Comparison of ENCODE assay signal across 22 cellular contexts in the genomic region with DNA sequence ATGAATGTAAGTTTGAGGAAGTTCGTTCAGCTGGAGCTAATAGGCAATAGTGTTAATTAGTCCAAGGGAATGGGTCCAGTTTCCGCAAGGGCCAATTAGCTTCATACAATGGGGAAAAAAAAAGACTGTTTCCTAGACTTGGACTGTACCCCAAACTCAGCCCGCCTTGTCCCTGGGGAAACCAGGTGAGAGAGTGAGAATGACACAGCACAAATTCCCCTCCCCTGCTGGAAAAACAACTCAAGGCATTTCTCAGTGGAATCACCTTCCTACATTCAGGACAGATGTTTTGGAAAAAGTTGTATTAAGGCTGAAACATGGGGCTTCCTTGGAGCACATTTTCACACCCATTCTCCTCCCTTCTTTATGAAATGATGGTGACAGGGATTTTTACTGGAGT.
A peak's percentile ranks its signal among the peaks of the same experiment; 100 is the strongest.
DNase-seq lines count a peak whose midpoint lies in the region; ATAC-seq, FAIRE-seq and TF ChIP-seq lines count a peak whose summit lies in the region.
"Had no signal": no experiment of that assay in that cellular context is flagged by ENCODE, and none has a peak within 500 bp of the region (broad histone marks: within the 10 kb centered on the region; RNA-seq: fewer than 3 reads in every experiment).

No MANE protein-coding gene starts in this region.

- POLR2A ChIA-PET in H1 (lab: Charles Lee; ENCODE audit: partially characterized antibody) = no interaction called here

- H3K27me3 Mint-ChIP-seq in neural progenitor cell (ENCODE audit: insufficient read depth, low read depth) = peaks cover 2% of the 10 kb centered on the region
- H3K27me3 Mint-ChIP-seq in activated naive CD4-positive, alpha-beta T cell treated with anti-CD3 and anti-CD28 coated beads, Interleukin-2, amount 10 ng/mL, durations not matched to agents 7 days and 5 days = peaks cover 10% of the 10 kb centered on the region

- TF ChIP-seq EP300 in Ishikawa (IDR thresholded peaks at IDR 0.05; ENCODE audit: borderline replicate concordance) (0 out of 2 replicates have a peak, but pooled peaks have one; percentile 12), H1 (IDR thresholded peaks at IDR 0.05; ENCODE audit: borderline replicate concordance in 1 of 2, low read depth in 2 of 2, low read length in 2 of 2) (no peak)

- no peak overlapping the region for H3K27ac ChIP-seq in BLaER1
- H3K27ac ChIP-seq in H1 (ENCODE audit: low read depth, low read length) = no peak overlapping the region
- no peak overlapping the region for H3K27ac ChIP-seq in neural progenitor cell
- H3K27ac ChIP-seq: brain microvascular endothelial cell, epithelial cell of prostate, GM23248 had no signal

- no peak overlapping the region for H2BK12ac ChIP-seq in H1 (ENCODE audit: low read depth, low read length)

- H2AK5ac ChIP-seq in H1 (ENCODE audit: low read depth, low read length) = no peak overlapping the region

- no peak overlapping the region for H2BK15ac ChIP-seq in H1 (ENCODE audit: low read length)

- CTCF ChIA-PET in H1 (lab: Charles Lee; ENCODE audit: partially characterized antibody) = interaction anchor here (0.6 to 1.2 kb wide), 4 partner anchors 21 to 1607 kb away, joined by 3 to 4 read pairs (median 4); no protein-coding TSS in a partner anchor
- CTCF ChIA-PET in activated naive CD4-positive, alpha-beta T cell treated with anti-CD3 and anti-CD28 coated beads, Interleukin-2, amount 10 ng/mL, durations not matched to agents 7 days and 5 days (lab: Charles Lee) = no interaction called here

- 0 out of 2 replicates have a peak overlapping the region, but pooled peaks have one; percentile 3 for H2BK5ac ChIP-seq in H1 (ENCODE audit: low read depth, low read length)

- no peaks in the 10 kb centered on the region for H3K36me3 ChIP-seq in BLaER1
- H3K36me3 ChIP-seq in H1 (ENCODE audit: control insufficient read depth in 2 of 4, insufficient read depth in 4 of 4, low read length in 3 of 4) = no peaks in the 10 kb centered on the region
- H3K36me3 ChIP-seq in neural progenitor cell = no peaks in the 10 kb centered on the region
- H3K36me3 ChIP-seq: brain microvascular endothelial cell had no signal

- H3K9me3 Mint-ChIP-seq in neural progenitor cell = no peaks in the 10 kb centered on the region
- H3K9me3 Mint-ChIP-seq in activated naive CD4-positive, alpha-beta T cell treated with anti-CD3 and anti-CD28 coated beads, Interleukin-2, amount 10 ng/mL, durations not matched to agents 7 days and 5 days = no peaks in the 10 kb centered on the region
- H3K9me3 Mint-ChIP-seq: activated T-helper 17 cell treated with anti-CD3 and anti-CD28 coated beads, Interleukin-2, amount 50 U/mL, for 72 hours; CD4-positive, CD25-positive, alpha-beta regulatory T cell; naive thymus-derived CD4-positive, alpha-beta T cell had no signal

- H3K4me1 ChIP-seq in BLaER1 = peaks cover 59% of the 10 kb centered on the region
- peaks cover 0 to 14% (median 12%) of the 10 kb centered on the region in 4 experiments; a peak in 4 of 7 replicates for H3K4me1 ChIP-seq in H1 (replicated peaks in 1 of 4; ENCODE audit: control insufficient read depth in 3 of 4, insufficient read depth in 4 of 4, low read length in 3 of 4)
- peaks cover 12% of the 10 kb centered on the region for H3K4me1 ChIP-seq in neural progenitor cell

- no peak overlapping the region for H4K5ac ChIP-seq in H1 (ENCODE audit: insufficient read length, low read depth, low read length)

- H3K9ac ChIP-seq in BLaER1 (no peak overlapping the region), H1 (replicated peaks in 1 of 4; ENCODE audit: extremely low read depth in 1 of 4, low read depth in 3 of 4, low read length in 3 of 4) (no peak overlapping the region), neural progenitor cell (no peak overlapping the region)
- H3K9ac ChIP-seq: GM23248 had no signal

- no peak for ATAC-seq in GM21737 (IDR thresholded peaks at IDR 0.05; ENCODE audit: unreplicated experiment)
- ATAC-seq: activated CD4-positive, alpha-beta T cell treated with anti-CD3 and anti-CD28 coated beads for 36 hours; activated T-helper 17 cell treated with anti-CD3 and anti-CD28 coated beads, Interleukin-2, amount 50 U/mL, for 72 hours; naive thymus-derived CD4-positive, alpha-beta T cell had no signal

- peak overlapping the region; percentile 76 for H3K4me2 ChIP-seq in BLaER1
- H3K4me2 ChIP-seq in H1 (ENCODE audit: insufficient read depth in 1 of 2, low read depth in 2 of 2, low read length in 2 of 2) = peak overlapping the region in 1 of 2 experiments; percentile 14; a peak in 1 of 4 replicates
- no peak overlapping the region for H3K4me2 ChIP-seq in neural progenitor cell

- H2BK20ac ChIP-seq in H1 (ENCODE audit: low read length) = 0 out of 2 replicates have a peak overlapping the region, but pooled peaks have one; percentile 11

- FAIRE-seq in H1 (lab: Jason Lieb, UNC) = no peak

- H4K8ac ChIP-seq in H1 (ENCODE audit: extremely low read depth, insufficient read depth, low read length) = no peak overlapping the region

- H4K20me1 ChIP-seq in BLaER1 (no peaks in the 10 kb centered on the region), H1 (replicated peaks in 1 of 2; ENCODE audit: control insufficient read depth in 1 of 2, insufficient read depth in 2 of 2, low read length in 2 of 2) (no peaks in the 10 kb centered on the region), neural progenitor cell (ENCODE audit: low read depth) (no peaks in the 10 kb centered on the region)

- no peak overlapping the region for H3K56ac ChIP-seq in H1 (replicated peaks; ENCODE audit: insufficient read length, low read depth, low read length)

- H3K4me3 ChIP-seq in BLaER1 = no peak overlapping the region
- H3K4me3 ChIP-seq in H1 (ENCODE audit: extremely low read depth in 1 of 4, insufficient read depth in 2 of 4, low read depth in 3 of 4, low read length in 4 of 4) = no peak overlapping the region
- H3K4me3 ChIP-seq in neural progenitor cell = no peak overlapping the region
- H3K4me3 ChIP-seq: GM23248 had no signal

- H3K27me3 ChIP-seq in BLaER1 = no peaks in the 10 kb centered on the region
- H3K27me3 ChIP-seq in H1 (replicated peaks in 1 of 4; ENCODE audit: control insufficient read depth in 3 of 4, extremely low read depth in 1 of 4, insufficient read depth in 3 of 4, low read length in 3 of 4) = no peaks in the 10 kb centered on the region
- H3K27me3 ChIP-seq in neural progenitor cell = no peaks in the 10 kb centered on the region

- TF ChIP-seq RAD21 in Ishikawa (IDR thresholded peaks at IDR 0.05; ENCODE audit: low read depth) (no peak), H1 (IDR thresholded peaks at IDR 0.05 in 1 of 2, conservative IDR thresholded peaks at IDR 0.05 in 1 of 2; ENCODE audit: low read depth in 2 of 2, low read length in 2 of 2) (no peak)

- TF ChIP-seq POLR2A in H1 (IDR thresholded peaks at IDR 0.05; ENCODE audit: control extremely low read depth in 1 of 2, low read depth in 2 of 2, low read length in 2 of 2) = no peak

- H3K23ac ChIP-seq in H1 (ENCODE audit: insufficient read length) = no peak overlapping the region

- peak overlapping the region; percentile 92 for H2AFZ ChIP-seq in H1 (ENCODE audit: low read length)
- peak overlapping the region; percentile 45 for H2AFZ ChIP-seq in neural progenitor cell (replicated peaks)
- H2AFZ ChIP-seq: GM23248 had no signal

- peaks cover 34% of the 10 kb centered on the region for H3K4me1 Mint-ChIP-seq in neural progenitor cell
- H3K4me1 Mint-ChIP-seq in activated naive CD4-positive, alpha-beta T cell treated with anti-CD3 and anti-CD28 coated beads, Interleukin-2, amount 10 ng/mL, durations not matched to agents 7 days and 5 days = peaks cover 39% of the 10 kb centered on the region

- no peaks in the 10 kb centered on the region for H3K79me1 ChIP-seq in H1 (ENCODE audit: low read depth, low read length)

- H4K91ac ChIP-seq in H1 (replicated peaks; ENCODE audit: insufficient read length, low read length) = no peak overlapping the region

- WGBS in H1 (ENCODE audit: extremely low coverage in 1 of 2, insufficient coverage in 1 of 2, insufficient read length in 1 of 2, insufficient replicate concordance in 2 of 2, low coverage in 1 of 2, low lambda C conversion rate in 2 of 2, missing lambda C conversion rate in 1 of 2), 2 experiments = 80% methylated on average over 3 of the region's 3 CpGs; no CpG with 5 or more reads in 1 of the 2 experiments

- 0 out of 2 replicates have a peak overlapping the region, but pooled peaks have one; percentile 17 for H3K18ac ChIP-seq in H1 (ENCODE audit: extremely low read depth, low read length)

- H3K9me3 ChIP-seq in BLaER1 (peaks cover 7% of the 10 kb centered on the region), H1 (ENCODE audit: insufficient read depth in 2 of 2, low read depth in 1 of 2, low read length in 1 of 2) (no peaks in the 10 kb centered on the region), neural progenitor cell (ENCODE audit: low read depth) (no peaks in the 10 kb centered on the region)

- H2BK120ac ChIP-seq in H1 (replicated peaks; ENCODE audit: low read depth, low read length) = peak overlapping the region; percentile 29

- no peaks in the 10 kb centered on the region for H3K36me3 Mint-ChIP-seq in neural progenitor cell
- H3K36me3 Mint-ChIP-seq in activated naive CD4-positive, alpha-beta T cell treated with anti-CD3 and anti-CD28 coated beads, Interleukin-2, amount 10 ng/mL, durations not matched to agents 7 days and 5 days = peaks cover 4% of the 10 kb centered on the region
- H3K36me3 Mint-ChIP-seq: CD4-positive, CD25-positive, alpha-beta regulatory T cell had no signal

- TF ChIP-seq CTCF in H1 (IDR thresholded peaks at IDR 0.05; ENCODE audit: control extremely low read depth in 1 of 3, insufficient read depth in 1 of 3, low read depth in 1 of 3, low read length in 3 of 3) (no peak), neural progenitor cell (IDR thresholded peaks at IDR 0.05) (no peak)

- DNase-seq in H1 (ENCODE audit: low read depth in 1 of 2, low spot score in 2 of 2) (no peak), neural progenitor cell (ENCODE audit: low spot score) (no peak)
- no peak for DNase-seq in activated naive CD4-positive, alpha-beta T cell treated with anti-CD3 and anti-CD28 coated beads, Interleukin-2, amount 10 ng/mL, durations not matched to agents 7 days and 5 days
- no peak for DNase-seq in effector CD8-positive, alpha-beta T cell (lab: John Stamatoyannopoulos, UW)
- no peak for DNase-seq in activated naive CD4-positive, alpha-beta T cell (lab: John Stamatoyannopoulos, UW)
- DNase-seq: activated CD4-positive, alpha-beta T cell treated with anti-CD3 and anti-CD28 coated beads for 36 hours; brain microvascular endothelial cell; CD4-positive, CD25-positive, alpha-beta regulatory T cell; foreskin melanocyte; GDM1; GM23248; Kasumi-1; mesenchymal stem cell; naive thymus-derived CD4-positive, alpha-beta T cell; NCI-H1105 treated with DMSO at 0.1 percent for 48 hours; NCI-H510A treated with DMSO at 0.1 percent for 48 hours; SW 1271 had no signal

- no peaks in the 10 kb centered on the region for H3F3A ChIP-seq in neural progenitor cell (ENCODE audit: low read depth)

- peak overlapping the region; percentile 3 for H3K14ac ChIP-seq in H1 (ENCODE audit: insufficient read length)

- no peaks in the 10 kb centered on the region for H3K79me2 ChIP-seq in H1 (ENCODE audit: control insufficient read depth in 1 of 2, insufficient read depth in 2 of 2, low read length in 2 of 2)
- H3K79me2 ChIP-seq in neural progenitor cell (ENCODE audit: low read depth) = no peaks in the 10 kb centered on the region

- H3K4ac ChIP-seq in H1 (replicated peaks; ENCODE audit: insufficient read length, low read depth, low read length) = no peak overlapping the region

- no peak overlapping the region for H3K27ac Mint-ChIP-seq in neural progenitor cell
- H3K27ac Mint-ChIP-seq in activated naive CD4-positive, alpha-beta T cell treated with anti-CD3 and anti-CD28 coated beads, Interleukin-2, amount 10 ng/mL, durations not matched to agents 7 days and 5 days = no peak overlapping the region
- H3K27ac Mint-ChIP-seq: activated CD4-positive, alpha-beta T cell treated with anti-CD3 and anti-CD28 coated beads for 36 hours; activated T-helper 17 cell treated with anti-CD3 and anti-CD28 coated beads, Interleukin-2, amount 50 U/mL, for 72 hours; CD4-positive, CD25-positive, alpha-beta regulatory T cell; naive thymus-derived CD4-positive, alpha-beta T cell had no signal

- H3K23me2 ChIP-seq in H1 (ENCODE audit: low read depth, low read length) = no peaks in the 10 kb centered on the region

- no peak overlapping the region for H3K4me3 Mint-ChIP-seq in neural progenitor cell
- no peak overlapping the region for H3K4me3 Mint-ChIP-seq in activated naive CD4-positive, alpha-beta T cell treated with anti-CD3 and anti-CD28 coated beads, Interleukin-2, amount 10 ng/mL, durations not matched to agents 7 days and 5 days
- H3K4me3 Mint-ChIP-seq: activated CD4-positive, alpha-beta T cell treated with anti-CD3 and anti-CD28 coated beads for 36 hours; activated T-helper 17 cell treated with anti-CD3 and anti-CD28 coated beads, Interleukin-2, amount 50 U/mL, for 72 hours; CD4-positive, CD25-positive, alpha-beta regulatory T cell; naive thymus-derived CD4-positive, alpha-beta T cell had no signal
